ENCODE assay signal across 14 cellular contexts in the genomic region with DNA sequence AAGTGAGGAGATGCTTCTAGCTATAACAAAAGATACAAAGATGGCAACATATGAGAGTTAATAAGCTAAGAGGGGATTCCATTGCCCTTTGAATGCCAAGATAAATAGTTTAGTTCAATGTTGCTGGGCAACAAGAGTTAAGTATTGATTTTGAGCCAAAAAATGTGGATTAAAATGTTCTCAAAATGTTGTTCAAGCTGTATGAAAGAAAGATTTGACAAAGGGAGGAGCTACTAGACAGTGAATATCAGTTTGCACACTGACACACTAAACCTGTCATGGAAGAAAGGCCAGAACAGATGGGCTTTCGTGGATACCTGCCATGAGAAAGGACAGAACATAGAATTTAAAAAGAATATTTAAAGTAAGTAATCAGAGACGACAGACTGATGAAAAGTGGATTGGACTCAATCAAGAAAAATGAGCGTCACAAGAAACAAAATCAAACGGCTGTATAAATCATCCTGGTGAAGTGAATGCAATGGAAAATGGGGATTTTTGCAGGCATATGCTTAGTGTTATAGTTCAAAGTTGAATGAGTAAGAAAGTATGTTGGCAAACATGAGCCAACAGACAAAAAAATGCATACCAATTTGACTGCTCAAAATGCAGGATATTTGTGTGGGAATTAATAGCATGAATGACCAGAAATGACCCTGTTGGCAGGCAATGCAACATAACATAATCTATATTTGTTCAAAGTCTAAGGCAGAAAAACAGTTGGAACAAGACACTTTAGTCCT. TPM values are rescaled to one million over a fixed set of nuclear protein-coding genes. Genes with fewer than 3 reads are reported as not detected.
DNase-seq lines count a peak whose midpoint lies in the region; ATAC-seq and TF ChIP-seq lines count a peak whose summit lies in the region.
"Had no signal": no experiment of that assay in that cellular context is flagged by ENCODE, and none has a peak within 500 bp of the region (broad histone marks: within the 10 kb centered on the region; RNA-seq: fewer than 3 reads in every experiment).

No MANE protein-coding gene starts in this region.

- no peak for TF ChIP-seq POLR2A in gastroesophageal sphincter (IDR thresholded peaks at IDR 0.05)

- H3K4me3 ChIP-seq in adipocyte (ENCODE audit: low read length) (peak overlapping the region; percentile 97), gastroesophageal sphincter (no peak overlapping the region), thoracic aorta (peak overlapping the region; percentile 4)
- H3K4me3 ChIP-seq: testis had no signal

- H3K27me3 ChIP-seq in adipocyte (replicated peaks; ENCODE audit: control insufficient read depth, insufficient read depth, low read length), result no peaks in the 10 kb centered on the region
- no peaks in the 10 kb centered on the region for H3K27me3 ChIP-seq in gastroesophageal sphincter
- H3K27me3 ChIP-seq in thoracic aorta (replicated peaks; ENCODE audit: insufficient read depth), result no peaks in the 10 kb centered on the region
- H3K27me3 ChIP-seq: testis had no signal

- no peak for TF ChIP-seq CTCF in gastroesophageal sphincter (IDR thresholded peaks at IDR 0.05)
- TF ChIP-seq CTCF in thoracic aorta (IDR thresholded peaks at IDR 0.05), result no peak

- DNase-seq in NCI-H2029 treated with DMSO at 0.1 percent for 48 hours (lab: John Stamatoyannopoulos, UW), result peak; percentile 13
- no peak for DNase-seq in NCI-H2029 (lab: John Stamatoyannopoulos, UW)
- DNase-seq in adipocyte (ENCODE audit: low read depth), result peak; percentile 65
- DNase-seq in thoracic aorta (ENCODE audit: low spot score), result no peak
- DNase-seq in NCI-H1048 (lab: John Stamatoyannopoulos, UW), result no peak
- no peak for DNase-seq in activated naive CD4-positive, alpha-beta T cell treated with anti-CD3 and anti-CD28 coated beads, Interleukin-2, amount 50 U/mL, for 16 hours
- DNase-seq: activated effector memory CD4-positive, alpha-beta T cell treated with Interleukin-2 at 50 U/mL for 16 hours; midbrain; testis had no signal

- TF ChIP-seq EP300 in gastroesophageal sphincter (IDR thresholded peaks at IDR 0.05), result no peak

- H3K36me3 ChIP-seq in adipocyte (ENCODE audit: control insufficient read depth, insufficient read depth, low read length, severe bottlenecking), result peaks cover 98% of the 10 kb centered on the region
- peaks cover 0 to 19% of the 10 kb centered on the region in 2 donors for H3K36me3 ChIP-seq in gastroesophageal sphincter
- H3K36me3 ChIP-seq in thoracic aorta, result peaks cover 8% of the 10 kb centered on the region

- H3K4me1 ChIP-seq in adipocyte (ENCODE audit: control insufficient read depth, insufficient read depth, low read length), result peaks cover 60% of the 10 kb centered on the region
- H3K4me1 ChIP-seq in gastroesophageal sphincter, result peaks cover 3 to 51% (median 13%) of the 10 kb centered on the region in 3 donors
- peaks cover 34 to 60% of the 10 kb centered on the region in 2 donors for H3K4me1 ChIP-seq in thoracic aorta (ENCODE audit: control insufficient read depth in 1 of 2, low read depth in 2 of 2)
- H3K4me1 ChIP-seq: parathyroid adenoma, testis had no signal

- H3K9me3 ChIP-seq in adipocyte (ENCODE audit: control insufficient read depth, low read length), result no peaks in the 10 kb centered on the region
- H3K9me3 ChIP-seq in gastroesophageal sphincter, result no peaks in the 10 kb centered on the region
- H3K9me3 ChIP-seq in thoracic aorta, result no peaks in the 10 kb centered on the region
- H3K9me3 ChIP-seq: testis had no signal

- WGBS in gastroesophageal sphincter (ENCODE audit: low coverage in 1 of 2), 2 donors, result 14 to 42% methylated on average over 4 of the region's 4 CpGs

- no peak for ATAC-seq in gastroesophageal sphincter
- no peak for ATAC-seq in thoracic aorta (ENCODE audit: insufficient number of reproducible peaks, low FRiP score, low read depth)
- ATAC-seq in HG03159 (IDR thresholded peaks at IDR 0.05; ENCODE audit: unreplicated experiment), result no peak

- H3K9ac ChIP-seq in adipocyte (ENCODE audit: low read length), result peak overlapping the region; percentile 96
- H3K9ac ChIP-seq: parathyroid adenoma had no signal

- peak overlapping the region in 3 of 4 donors; percentile 22 to 62 (median 52) for H3K27ac ChIP-seq in gastroesophageal sphincter
- peak overlapping the region; percentile 56 to 67 for H3K27ac ChIP-seq in thoracic aorta
- H3K27ac ChIP-seq: 22Rv1, parathyroid adenoma, testis had no signal

RNA-seq across cellular contexts. Expression of a gene that starts 7.5 kb away (rescaled TPM):
- total RNA-seq in gastroesophageal sphincter (10 to 100 TPM; 31.2 to 75.5 (median 60.2) TPM), thoracic aorta (10 to 100 TPM; 22.6 to 31.0 TPM)
- total RNA-seq: activated CD8-positive, alpha-beta memory T cell treated with anti-CD3 and anti-CD28 coated beads for 36 hours had no signal

Comparison
In these comparisons a context has a peak if more than half of its experiments do, and no peak if none do; other contexts are left out.
1. DNase-seq: peak in NCI-H2029 treated with DMSO at 0.1 percent for 48 hours (single experiment) and adipocyte (single experiment); none in NCI-H2029 (single experiment), thoracic aorta (single experiment), NCI-H1048 (single experiment) and activated naive CD4-positive, alpha-beta T cell treated with anti-CD3 and anti-CD28 coated beads, Interleukin-2, amount 50 U/mL, for 16 hours (single experiment).
2. H3K4me3 ChIP-seq: peak in adipocyte (single experiment) and thoracic aorta (single experiment); none in gastroesophageal sphincter (0 of 2).